In the genomic region with DNA sequence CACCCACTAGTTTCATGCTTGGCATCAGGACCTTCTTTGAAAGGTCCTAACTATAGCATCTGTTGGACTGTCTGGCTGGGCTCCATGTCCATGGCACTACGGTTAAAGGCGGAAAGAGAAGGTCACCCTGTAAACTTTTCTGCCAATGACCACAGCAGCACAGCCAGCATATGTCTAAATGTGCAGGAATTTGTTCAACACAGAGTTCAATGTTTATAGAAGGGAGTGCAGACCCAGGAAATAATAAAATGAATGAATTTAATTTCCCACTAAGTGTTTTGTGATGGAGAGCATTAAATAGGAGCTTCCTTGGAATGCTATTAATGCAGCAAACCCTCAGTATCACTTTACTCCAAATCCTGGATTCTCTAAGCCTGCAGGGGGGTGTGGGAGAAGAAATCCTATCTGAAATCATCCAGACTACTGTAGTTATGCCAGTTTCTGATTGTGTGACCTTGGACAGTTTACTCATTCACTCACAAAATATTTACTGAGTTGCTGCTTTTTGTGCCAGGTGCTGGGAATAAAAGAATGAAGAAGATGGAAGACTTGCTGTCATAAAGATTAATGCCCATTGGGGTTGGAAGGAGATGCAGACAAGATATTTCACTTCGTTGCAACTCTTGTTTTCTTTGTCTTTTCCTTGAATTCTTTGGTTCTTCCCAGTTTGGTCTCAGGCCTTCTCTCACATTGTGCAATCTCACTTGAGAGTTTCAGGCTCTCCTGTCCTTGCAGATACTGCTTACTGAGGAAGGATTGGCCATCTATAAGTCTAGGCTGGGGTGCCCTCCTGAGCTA, we compare ENCODE assay signal across 14 cellular contexts.
DNase-seq lines count a peak whose midpoint lies in the region; ATAC-seq and TF ChIP-seq lines count a peak whose summit lies in the region.
"Had no signal": no experiment of that assay in that cellular context is flagged by ENCODE, and none has a peak within 500 bp of the region (broad histone marks: within the 10 kb centered on the region; RNA-seq: fewer than 3 reads in every experiment).

No MANE protein-coding gene starts in this region.

- no peaks in the 10 kb centered on the region for H3K27me3 Mint-ChIP-seq in chondrocyte (ENCODE audit: low read depth)

- CTCF ChIA-PET in RWPE1 (lab: Yijun Ruan, JAX), result no interaction called here

- no peak overlapping the region for H3K27ac ChIP-seq in RWPE1
- H3K27ac ChIP-seq: vagina had no signal

- peak overlapping the region; percentile 26 for H3K4me3 Mint-ChIP-seq in chondrocyte (ENCODE audit: unreplicated experiment)
- H3K4me3 Mint-ChIP-seq: activated T-cell treated with anti-CD3 and anti-CD28 coated beads, Interleukin-2, amount 50 U/mL, for 72 hours; memory B cell had no signal

- H3K36me3 Mint-ChIP-seq in chondrocyte (ENCODE audit: low read depth), result peaks cover 11% of the 10 kb centered on the region
- H3K36me3 Mint-ChIP-seq: memory B cell had no signal

- peak overlapping the region; percentile 92 for H3K27ac Mint-ChIP-seq in chondrocyte (ENCODE audit: unreplicated experiment)
- H3K27ac Mint-ChIP-seq: activated T-cell treated with anti-CD3 and anti-CD28 coated beads, Interleukin-2, amount 50 U/mL, for 72 hours; memory B cell had no signal

- POLR2A ChIA-PET in RWPE1 (lab: Yijun Ruan, JAX; ENCODE audit: low non-redundant PET), result no interaction called here

- peak; percentile 23 for DNase-seq in ACHN
- DNase-seq in chondrocyte (ENCODE audit: low spot score), result no peak
- DNase-seq in kidney tubule cell (ENCODE audit: low spot score), result peak; percentile 20
- no peak for DNase-seq in RWPE1 (ENCODE audit: low spot score)
- no peak for DNase-seq in stimulated activated CD4-positive, alpha-beta T cell treated with anti-CD3 and anti-CD28 coated beads, Interleukin-4, amount 100 ng/mL, for 1 hour
- DNase-seq in GF-D8 (lab: John Stamatoyannopoulos, UW), result no peak
- DNase-seq: activated CD4-positive, alpha-beta T cell treated with anti-CD3 and anti-CD28 coated beads for 48 hours; activated T-cell treated with anti-CD3 and anti-CD28 coated beads, Interleukin-2, amount 50 U/mL, for 72 hours; DMS79; NCI-H2227 treated with DMSO at 0.1 percent for 48 hours had no signal

- no peak for TF ChIP-seq EP300 in Ishikawa (IDR thresholded peaks at IDR 0.05; ENCODE audit: borderline replicate concordance)

- no peak for TF ChIP-seq RAD21 in Ishikawa (IDR thresholded peaks at IDR 0.05; ENCODE audit: low read depth)

- H3K4me1 Mint-ChIP-seq in chondrocyte (ENCODE audit: low read depth), result peaks cover 90% of the 10 kb centered on the region
- H3K4me1 Mint-ChIP-seq: memory B cell had no signal

- ATAC-seq in HG03039 (IDR thresholded peaks at IDR 0.05; ENCODE audit: unreplicated experiment), result no peak
- ATAC-seq: activated T-cell treated with anti-CD3 and anti-CD28 coated beads, Interleukin-2, amount 50 U/mL, for 72 hours had no signal

- H3K9me3 Mint-ChIP-seq in chondrocyte (ENCODE audit: low read depth), result peaks cover 12% of the 10 kb centered on the region
- H3K9me3 Mint-ChIP-seq: activated T-cell treated with anti-CD3 and anti-CD28 coated beads, Interleukin-2, amount 50 U/mL, for 72 hours had no signal

- in situ Hi-C loops in ACHN (cut with HindIII; ENCODE audit: low pct_ligation_motif_present, low pct_unique_long_range_greater_than_20kb, low sequenced_read_pairs), result no loop called here

- TF ChIP-seq CTCF in chondrocyte (IDR thresholded peaks at IDR 0.05), result peak; percentile 23
- no peak for TF ChIP-seq CTCF in RWPE1 (conservative IDR thresholded peaks at IDR 0.05; ENCODE audit: low read depth)

TF ChIP-seq in Ishikawa, 13 proteins besides CTCF, POLR2A, EP300 and RAD21:
- TF ChIP-seq CEBPB (IDR thresholded peaks at IDR 0.05) (peak; percentile 48; the same call in 1 of the 2 replicates), TCF12 (IDR thresholded peaks at IDR 0.05; ENCODE audit: low read depth) (no peak)

Comparison
In these comparisons a context has a peak if more than half of its experiments do, and no peak if none do; other contexts are left out.
1. DNase-seq: peak in ACHN (single experiment) and kidney tubule cell (single experiment); none in chondrocyte (single experiment), RWPE1 (single experiment), stimulated activated CD4-positive, alpha-beta T cell treated with anti-CD3 and anti-CD28 coated beads, Interleukin-4, amount 100 ng/mL, for 1 hour (single experiment) and GF-D8 (single experiment).